In genomic region chr4:159102623-159103405, GRCh38 we compare ENCODE assay signal across 8 cellular contexts. TPM values are rescaled to one million over a fixed set of nuclear protein-coding genes. Genes with fewer than 3 reads are reported as not detected.
A peak's percentile ranks its signal among the peaks of the same experiment; 100 is the strongest.
DNase-seq lines count a peak whose midpoint lies in the region; ATAC-seq and TF ChIP-seq lines count a peak whose summit lies in the region.

Gene RAPGEF2, plus strand, starts transcription at chr4:159103079. Its CDS starts 1,084 bp downstream, at chr4:159104163.

- no peaks in the 10 kb centered on the region for H3K27me3 ChIP-seq in kidney epithelial cell (ENCODE audit: control insufficient read depth, insufficient read depth, low read length)

- no peak for TF ChIP-seq CTCF in kidney epithelial cell (IDR thresholded peaks at IDR 0.05; ENCODE audit: insufficient read depth, low read length, poor library complexity, severe bottlenecking)

- H3K36me3 ChIP-seq in kidney epithelial cell (ENCODE audit: control insufficient read depth, insufficient read depth, low read length) = no peaks in the 10 kb centered on the region

- TF ChIP-seq POLR2A in GM19099 (IDR thresholded peaks at IDR 0.05; ENCODE audit: extremely low read depth, insufficient read length, low read depth) = peak; percentile 77

- H3K4me3 ChIP-seq in kidney epithelial cell (ENCODE audit: low read depth, low read length) = peak within 1 kb of the TSS; percentile 77

- ATAC-seq in HG03378 (IDR thresholded peaks at IDR 0.05; ENCODE audit: unreplicated experiment) = peak; percentile 77

- DNase-seq in AML-193 (lab: John Stamatoyannopoulos, UW) (peak; percentile 80 to 86), NCI-H446 treated with DMSO at 0.1 percent for 48 hours (lab: John Stamatoyannopoulos, UW) (peak; percentile 80), cerebellar nuclear complex (lab: John Stamatoyannopoulos, UW) (peak; percentile 44 to 80), kidney epithelial cell (ENCODE audit: low read depth) (peak; percentile 71)
- DNase-seq in activated CD4-positive, alpha-beta T cell treated with anti-CD3 and anti-CD28 coated beads for 1 hour = peak; percentile 80
- peak; percentile 92 for DNase-seq in stimulated activated CD4-positive, alpha-beta T cell treated with anti-CD3 and anti-CD28 coated beads, Interleukin-15, amount 100 ng/mL, for 24 hours

RNA-seq across cellular contexts. Expression of gene RAPGEF2, which starts in this region (rescaled TPM):
- total RNA-seq in kidney epithelial cell = 32.6 and 37.7 TPM in 2 replicates

Comparison
In these comparisons a context has a peak if more than half of its experiments do, and no peak if none do; other contexts are left out.
1. Peak in every context shown above with its lines: DNase-seq, ATAC-seq and H3K4me3 ChIP-seq.